9 cellular contexts compared by ENCODE assay signal in genomic region chr4:171644430-171645057, GRCh38.
DNase-seq lines count a peak whose midpoint lies in the region; ATAC-seq and TF ChIP-seq lines count a peak whose summit lies in the region.
"Had no signal": no experiment of that assay in that cellular context is flagged by ENCODE, and none has a peak within 500 bp of the region (broad histone marks: within the 10 kb centered on the region; RNA-seq: fewer than 3 reads in every experiment).

No MANE protein-coding gene starts in this region.

- no peaks in the 10 kb centered on the region for H3K9me2 ChIP-seq in GM23248 (ENCODE audit: insufficient read depth)

- no peaks in the 10 kb centered on the region for H3K4me1 ChIP-seq in left ventricle myocardium inferior
- no peaks in the 10 kb centered on the region for H3K4me1 ChIP-seq in GM23248 (ENCODE audit: insufficient read depth)

- no peaks in the 10 kb centered on the region for H3F3A ChIP-seq in GM23248 (ENCODE audit: insufficient read depth)

- H3K27ac ChIP-seq in left ventricle myocardium inferior (replicated peaks) (no peak overlapping the region), GM23248 (no peak overlapping the region)

- no peak overlapping the region for H2AFZ ChIP-seq in GM23248

- no peaks in the 10 kb centered on the region for H4K20me1 ChIP-seq in GM23248 (ENCODE audit: insufficient read depth)

- H3K27me3 ChIP-seq in left ventricle myocardium inferior (ENCODE audit: low read depth), result no peaks in the 10 kb centered on the region
- no peaks in the 10 kb centered on the region for H3K27me3 ChIP-seq in GM23248 (replicated peaks; ENCODE audit: insufficient read depth)

- in situ Hi-C loops in GM23248 (cut with MboI), result no loop called here

- no peak overlapping the region for H3K9ac ChIP-seq in GM23248

- ATAC-seq in HG03097 (IDR thresholded peaks at IDR 0.05; ENCODE audit: low FRiP score, unreplicated experiment), result peak; percentile 95

- H3K36me3 ChIP-seq in left ventricle myocardium inferior, result no peaks in the 10 kb centered on the region
- no peaks in the 10 kb centered on the region for H3K36me3 ChIP-seq in GM23248 (ENCODE audit: low read depth)

- H3K4me3 ChIP-seq in GM12865 (ENCODE audit: low read depth, low read length) (no peak overlapping the region), left ventricle myocardium inferior (no peak overlapping the region), GM23248 (no peak overlapping the region)

- 33 to 41% methylated on average over 7 of the region's 7 CpGs for WGBS in GM23248 (ENCODE audit: low coverage in 1 of 2, low lambda C conversion rate in 2 of 2, missing lambda C conversion rate in 2 of 2), 2 experiments

- no peaks in the 10 kb centered on the region for H3K79me2 ChIP-seq in GM23248 (ENCODE audit: insufficient read depth)

- H3K9me3 ChIP-seq in left ventricle myocardium inferior (replicated peaks), result no peaks in the 10 kb centered on the region
- no peaks in the 10 kb centered on the region for H3K9me3 ChIP-seq in GM23248 (ENCODE audit: low read depth)

- DNase-seq in GM12865 (ENCODE audit: low read depth) (peak; percentile 78), GM20000 (ENCODE audit: low spot score) (peak; percentile 27), astrocyte of the hippocampus (ENCODE audit: low read depth, low spot score) (peak; percentile 2), left ventricle myocardium inferior (no peak), KG1 (lab: John Stamatoyannopoulos, UW) (no peak), GM23248 (no peak)
- no peak for DNase-seq in activated CD8-positive, alpha-beta memory T cell treated with anti-CD3 and anti-CD28 coated beads, Interleukin-2, amount 50 U/mL, for 4 hours
- DNase-seq: Calu3 had no signal

- TF ChIP-seq CTCF in GM12865 (IDR thresholded peaks at IDR 0.05; ENCODE audit: insufficient read depth, low read depth, low read length, missing control alignments), result no peak
- TF ChIP-seq CTCF in GM20000 (IDR thresholded peaks at IDR 0.05; ENCODE audit: extremely low read depth, missing control alignments), result no peak
- no peak for TF ChIP-seq CTCF in left ventricle myocardium inferior (IDR thresholded peaks at IDR 0.05; ENCODE audit: borderline replicate concordance)

- H3K4me2 ChIP-seq in GM23248 (ENCODE audit: unreplicated experiment), result no peak overlapping the region

- intact Hi-C loops in left ventricle myocardium inferior (cut with micrococcal nuclease), result no loop called here

Comparison
In these comparisons a context has a peak if more than half of its experiments do, and no peak if none do; other contexts are left out.
1. DNase-seq: peak in GM12865 (single experiment), GM20000 (single experiment) and astrocyte of the hippocampus (single experiment); none in left ventricle myocardium inferior (single experiment), KG1 (single experiment), activated CD8-positive, alpha-beta memory T cell treated with anti-CD3 and anti-CD28 coated beads, Interleukin-2, amount 50 U/mL, for 4 hours (single experiment) and GM23248 (single experiment).